Comparison of ENCODE assay signal across 22 cellular contexts in the genomic region with DNA sequence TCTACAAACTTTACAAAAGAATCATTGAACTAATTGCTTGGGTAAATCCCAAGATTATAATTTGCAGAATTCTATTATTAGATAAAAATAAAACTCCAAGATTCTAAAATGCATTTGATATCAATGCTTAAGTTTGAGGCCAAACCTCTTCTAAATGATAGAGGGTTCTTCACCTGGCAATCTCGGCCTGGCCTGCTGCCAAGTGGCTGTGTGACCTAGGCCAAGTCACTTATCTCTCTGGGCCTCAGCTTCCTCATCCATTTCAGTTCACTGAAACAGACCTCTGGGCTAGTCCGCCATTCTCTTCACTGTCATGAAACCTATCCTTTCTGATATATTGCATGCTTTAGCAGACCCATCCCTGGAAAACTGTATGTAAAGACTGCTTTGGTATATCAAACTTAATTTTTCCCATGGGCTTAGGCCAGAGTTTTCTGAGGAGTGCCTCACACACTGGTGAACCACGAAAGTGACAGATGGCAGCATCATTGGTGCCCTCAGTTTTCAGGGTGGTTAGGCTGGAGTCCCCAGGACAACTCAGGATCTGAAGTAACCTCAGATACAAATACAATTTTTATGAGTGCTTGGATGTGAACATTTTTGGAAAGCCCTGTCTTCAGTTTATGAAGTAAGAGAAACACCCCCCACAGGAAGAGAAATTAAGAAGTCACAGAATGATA. TPM values are rescaled to one million over a fixed set of nuclear protein-coding genes. Genes with fewer than 3 reads are reported as not detected.
DNase-seq lines count a peak whose midpoint lies in the region; TF ChIP-seq lines count a peak whose summit lies in the region.
"Had no signal": no experiment of that assay in that cellular context is flagged by ENCODE, and none has a peak within 500 bp of the region (broad histone marks: within the 10 kb centered on the region; RNA-seq: fewer than 3 reads in every experiment).

No MANE protein-coding gene starts in this region.

- H3K4me1 ChIP-seq in GM23248 (ENCODE audit: insufficient read depth) (peaks cover 18% of the 10 kb centered on the region), Karpas-422 (ENCODE audit: low read length) (no peaks in the 10 kb centered on the region)
- H3K4me1 ChIP-seq: Caco-2, Peyer's patch had no signal

- H2AFZ ChIP-seq in GM23248 = no peak overlapping the region
- H2AFZ ChIP-seq in Karpas-422 (ENCODE audit: low read length) = no peak overlapping the region

- H3F3A ChIP-seq in GM23248 (ENCODE audit: insufficient read depth) = peaks cover 22% of the 10 kb centered on the region

- H3K27me3 ChIP-seq in GM23248 (replicated peaks; ENCODE audit: insufficient read depth) (no peaks in the 10 kb centered on the region), Karpas-422 (ENCODE audit: low read length) (no peaks in the 10 kb centered on the region)
- H3K27me3 ChIP-seq: BLaER1 treated with 17β-estradiol and CSF1 and Interleukin-3, amounts not matched to agents 10 nM and 100 nM; Peyer's patch had no signal

- H3K9me2 ChIP-seq in GM23248 (ENCODE audit: insufficient read depth) (no peaks in the 10 kb centered on the region), Karpas-422 (replicated peaks; ENCODE audit: insufficient read depth, low read length) (no peaks in the 10 kb centered on the region)

- peak overlapping the region; percentile 71 for H3K4me2 ChIP-seq in GM23248 (ENCODE audit: unreplicated experiment)
- H3K4me2 ChIP-seq in Karpas-422 (ENCODE audit: low read depth, low read length, poor library complexity, severe bottlenecking) = no peak overlapping the region
- H3K4me2 ChIP-seq: KMS-11 had no signal

- no peak for DNase-seq in GM23248
- peak; percentile 35 for DNase-seq in Karpas-422
- peak; percentile 81 for DNase-seq in myocyte (ENCODE audit: low read depth)
- DNase-seq in nephron progenitor cell = no peak
- no peak for DNase-seq in DMS153 (lab: John Stamatoyannopoulos, UW)
- DNase-seq in NCI-H2107 treated with DMSO at 0.1 percent for 48 hours (lab: John Stamatoyannopoulos, UW; ENCODE audit: unreplicated experiment) = no peak
- DNase-seq: ACHN; Caco-2; CD4-positive, alpha-beta memory T cell; GOT3; MM.1S; NCI-H1048; NCI-H1417 treated with DMSO at 0.1 percent for 48 hours; NCI-H187; NCI-H2227 treated with DMSO at 0.1 percent for 48 hours; NCI-H510A; NCI-H748 treated with DMSO at 0.1 percent for 48 hours; NK-92 treated with Interleukin-12 subunit alpha and Interleukin-12 subunit beta, amount 100 ng/mL, for 24 hours; Peyer's patch had no signal

- H3K9me3 ChIP-seq in GM23248 (ENCODE audit: low read depth) (no peaks in the 10 kb centered on the region), Karpas-422 (ENCODE audit: low read length) (peaks cover 4% of the 10 kb centered on the region; the same call in 1 of the 2 replicates)
- H3K9me3 ChIP-seq: Caco-2, Peyer's patch had no signal

- H3K4me3 ChIP-seq in GM23248 = no peak overlapping the region
- H3K4me3 ChIP-seq in Karpas-422 (ENCODE audit: low read length) = no peak overlapping the region
- H3K4me3 ChIP-seq: BLaER1 treated with 17β-estradiol and CSF1 and Interleukin-3, amounts not matched to agents 10 nM and 100 nM; Peyer's patch had no signal

- no peak overlapping the region for H3K27ac Mint-ChIP-seq in nephron progenitor cell
- H3K27ac Mint-ChIP-seq: CD4-positive, alpha-beta memory T cell had no signal

- H3K36me3 Mint-ChIP-seq in nephron progenitor cell (ENCODE audit: low read depth) = no peaks in the 10 kb centered on the region

- no peak overlapping the region for H3K4me3 Mint-ChIP-seq in nephron progenitor cell
- H3K4me3 Mint-ChIP-seq: CD4-positive, alpha-beta memory T cell had no signal

- no peaks in the 10 kb centered on the region for H3K79me2 ChIP-seq in GM23248 (ENCODE audit: insufficient read depth)
- no peaks in the 10 kb centered on the region for H3K79me2 ChIP-seq in Karpas-422 (ENCODE audit: low read length)

- H3K9ac ChIP-seq in GM23248 = no peak overlapping the region
- H3K9ac ChIP-seq in Karpas-422 (ENCODE audit: low read length) = no peak overlapping the region
- H3K9ac ChIP-seq: BLaER1 treated with 17β-estradiol and CSF1 and Interleukin-3, amounts not matched to agents 10 nM and 100 nM; KMS-11 had no signal

- H3K36me3 ChIP-seq in GM23248 (ENCODE audit: low read depth) (no peaks in the 10 kb centered on the region), Karpas-422 (ENCODE audit: insufficient read depth, low read length) (no peaks in the 10 kb centered on the region)
- H3K36me3 ChIP-seq: BLaER1 treated with 17β-estradiol and CSF1 and Interleukin-3, amounts not matched to agents 10 nM and 100 nM; Peyer's patch had no signal

- in situ Hi-C loops in GM23248 (cut with MboI) = no loop called here

- peaks cover 21% of the 10 kb centered on the region for H3K9me3 Mint-ChIP-seq in nephron progenitor cell

- peaks cover 4% of the 10 kb centered on the region for H3K27me3 Mint-ChIP-seq in nephron progenitor cell (ENCODE audit: low read depth, poor library complexity)

- TF ChIP-seq CTCF in nephron progenitor cell (IDR thresholded peaks at IDR 0.05) = no peak

- H4K20me1 ChIP-seq in GM23248 (ENCODE audit: insufficient read depth) = no peaks in the 10 kb centered on the region
- H4K20me1 ChIP-seq in Karpas-422 (ENCODE audit: insufficient read depth, low read depth, low read length) = no peaks in the 10 kb centered on the region
- H4K20me1 ChIP-seq: BLaER1 treated with 17β-estradiol and CSF1 and Interleukin-3, amounts not matched to agents 10 nM and 100 nM had no signal

- H3K27ac ChIP-seq in GM23248 (no peak overlapping the region), Karpas-422 (ENCODE audit: low read length) (no peak overlapping the region), angular gyrus (ENCODE audit: low read depth, low read length) (peak overlapping the region; percentile 14)
- H3K27ac ChIP-seq: BLaER1 treated with 17β-estradiol and CSF1 and Interleukin-3, amounts not matched to agents 10 nM and 100 nM; KMS-11; Peyer's patch had no signal

- WGBS in GM23248 (ENCODE audit: low coverage in 1 of 2, low lambda C conversion rate in 2 of 2, missing lambda C conversion rate in 2 of 2), 2 experiments = 67% methylated on average over 3 of the region's 3 CpGs

- H3K4me1 Mint-ChIP-seq in nephron progenitor cell = peaks cover 20% of the 10 kb centered on the region
- H3K4me1 Mint-ChIP-seq: CD4-positive, alpha-beta memory T cell had no signal

RNA-seq across cellular contexts. Expression of gene NUDT16, which starts 21.8 kb away (rescaled TPM):
- 10.5 and 14.4 TPM in 2 replicates for total RNA-seq in GM23248 (2014; rRNA removed; shearing (Covaris generic))
- 11.7 TPM in 2 replicates for polyA plus RNA-seq in GM23248 (2016; fragmentation: Nextera tagmentation; extraction: Ambion mirVana)
- total RNA-seq in Karpas-422 (2014; rRNA removed; shearing (Covaris generic); ENCODE audit: low replicate concordance) = 0.93 and 3.1 TPM in 2 replicates
- 16.3 TPM in 2 replicates for total RNA-seq in myocyte
- 14.0 TPM for polyA plus RNA-seq in myocyte (2012)

Comparison
In these comparisons a context has a peak if more than half of its experiments do, and no peak if none do; other contexts are left out.
1. DNase-seq: peak in Karpas-422 (single experiment) and myocyte (single experiment); none in GM23248 (single experiment), nephron progenitor cell (single experiment), DMS153 (single experiment) and NCI-H2107 treated with DMSO at 0.1 percent for 48 hours (single experiment).